Comparison of ENCODE assay signal across 1 cellular context in genomic region chr19:12439686-12440411, GRCh38.
TF ChIP-seq lines count a peak whose summit lies in the region.

No MANE protein-coding gene starts in this region.

TF ChIP-seq in GM12878, 131 proteins besides CTCF, POLR2A, EP300 and RAD21:
- TF ChIP-seq RUNX3 (IDR thresholded peaks at IDR 0.05; ENCODE audit: low read length), result peak; percentile 49
- peak in 1 of 2 experiments; percentile 44; a peak in 1 of 4 replicates for TF ChIP-seq BHLHE40 (IDR thresholded peaks at IDR 0.05; ENCODE audit: borderline replicate concordance in 1 of 2, low read depth in 2 of 2, low read length in 1 of 2)
